Comparison of ENCODE assay signal across 8 cellular contexts in genomic region chr2:203225423-203226039, GRCh38. TPM values are rescaled to one million over a fixed set of nuclear protein-coding genes. Genes with fewer than 3 reads are reported as not detected.
DNase-seq lines count a peak whose midpoint lies in the region; ATAC-seq and TF ChIP-seq lines count a peak whose summit lies in the region.

No MANE protein-coding gene starts in this region.

- no peak overlapping the region for H3K4me3 Mint-ChIP-seq in H9
- H3K4me3 Mint-ChIP-seq in memory B cell = no peak overlapping the region

- no peak overlapping the region for H3K4ac ChIP-seq in H9 (ENCODE audit: low read depth, low read length)

- no peak overlapping the region for H2AFZ ChIP-seq in H9 (ENCODE audit: low read length)

- peaks cover 2 to 7% (median 5%) of the 10 kb centered on the region in 3 experiments; a peak in 5 of 7 replicates for H3K36me3 Mint-ChIP-seq in H9 (ENCODE audit: insufficient read depth in 1 of 3, low read depth in 3 of 3)
- H3K36me3 Mint-ChIP-seq in memory B cell = no peaks in the 10 kb centered on the region

- H2BK120ac ChIP-seq in H9 (ENCODE audit: low read depth, low read length, poor library complexity, severe bottlenecking) = no peak overlapping the region

- no peak overlapping the region for H2AK5ac ChIP-seq in H9 (ENCODE audit: insufficient read length, low read length)

- H4K20me1 ChIP-seq in H9 (ENCODE audit: control insufficient read depth, insufficient read depth, insufficient read length) = no peaks in the 10 kb centered on the region

- no peaks in the 10 kb centered on the region for H3K9me3 ChIP-seq in H9 (ENCODE audit: control insufficient read depth, low read depth, low read length)

- H3K9me3 Mint-ChIP-seq in H9 = peaks cover 12% of the 10 kb centered on the region in 2 experiments
- no peaks in the 10 kb centered on the region for H3K9me3 Mint-ChIP-seq in memory B cell

- no peaks in the 10 kb centered on the region for H3K79me1 ChIP-seq in H9 (ENCODE audit: insufficient read depth, low read depth, low read length, poor library complexity, severe bottlenecking)

- no peaks in the 10 kb centered on the region for H3K23me2 ChIP-seq in H9 (ENCODE audit: insufficient read length, low read depth, low read length, poor library complexity, severe bottlenecking)

- H3K27ac ChIP-seq in H9 (ENCODE audit: insufficient read length, low read depth, low read length) = no peak overlapping the region
- no peak overlapping the region for H3K27ac ChIP-seq in brain microvascular endothelial cell

- WGBS in H9 (ENCODE audit: extremely low coverage, insufficient read length, low lambda C conversion rate) = no CpG with 5 or more reads among the region's 2 CpGs

- in situ Hi-C loops in brain microvascular endothelial cell (cut with HindIII; ENCODE audit: low pct_ligation_motif_present, low sequenced_read_pairs) = no loop called here

- no peaks in the 10 kb centered on the region for H3K27me3 Mint-ChIP-seq in H9 (ENCODE audit: low read depth)
- no peaks in the 10 kb centered on the region for H3K27me3 Mint-ChIP-seq in memory B cell

- H3K27ac Mint-ChIP-seq in H9 = no peak overlapping the region
- no peak overlapping the region for H3K27ac Mint-ChIP-seq in memory B cell

- H3K14ac ChIP-seq in H9 (ENCODE audit: insufficient read depth, low read length) = no peak overlapping the region

- H4K8ac ChIP-seq in H9 (replicated peaks; ENCODE audit: insufficient read length, low read depth, low read length) = no peak overlapping the region

- H4K91ac ChIP-seq in H9 (ENCODE audit: insufficient read length, low read depth, low read length) = no peak overlapping the region

- H3K4me3 ChIP-seq in brain microvascular endothelial cell (ENCODE audit: low read depth, low read length) = no peak overlapping the region

- peaks cover 2% of the 10 kb centered on the region for H3K36me3 ChIP-seq in brain microvascular endothelial cell (replicated peaks)

- H3K23ac ChIP-seq in H9 (ENCODE audit: insufficient read length, low read depth, low read length) = no peak overlapping the region

- DNase-seq in EH (ENCODE audit: low read depth) (peak; percentile 30), H9 (no peak), RPMI7951 (ENCODE audit: low read depth) (peak; percentile 17), brain microvascular endothelial cell (peak; percentile 25), memory B cell (ENCODE audit: low spot score in 2 of 2) (peak in 1 of 2 donors; percentile 22), SIG-M5 (lab: John Stamatoyannopoulos, UW) (no peak)

- ATAC-seq in memory B cell (ENCODE audit: low read depth) = peak; percentile 67
- no peak for ATAC-seq in HG03439 (IDR thresholded peaks at IDR 0.05; ENCODE audit: unreplicated experiment)
- ATAC-seq in GM18858 (IDR thresholded peaks at IDR 0.05; ENCODE audit: unreplicated experiment) = no peak

- no peak overlapping the region for H2BK20ac ChIP-seq in H9 (ENCODE audit: low read depth, low read length, poor library complexity, severe bottlenecking)

- H3K4me1 ChIP-seq in H9 (ENCODE audit: insufficient read depth, low read length) = no peaks in the 10 kb centered on the region

- peak; percentile 79 for TF ChIP-seq CTCF in H9 (conservative IDR thresholded peaks at IDR 0.05)
- peak; percentile 79 for TF ChIP-seq CTCF in brain microvascular endothelial cell (IDR thresholded peaks at IDR 0.05; ENCODE audit: low read depth, low read length, missing control alignments)

- no peak overlapping the region for H2BK5ac ChIP-seq in H9 (ENCODE audit: insufficient read length, low read length)

- no peak overlapping the region for H3K18ac ChIP-seq in H9 (ENCODE audit: insufficient read length, low read depth, low read length)

- H3K79me2 ChIP-seq in H9 (ENCODE audit: insufficient read depth, low read length) = no peaks in the 10 kb centered on the region

- no peaks in the 10 kb centered on the region for H3K27me3 ChIP-seq in H9 (ENCODE audit: insufficient read depth, low read length)
- no peaks in the 10 kb centered on the region for H3K27me3 ChIP-seq in brain microvascular endothelial cell (replicated peaks)

- H3K9ac ChIP-seq in H9 (ENCODE audit: extremely low read depth, insufficient read length, low read length) = no peak overlapping the region

- no peak overlapping the region for H4K5ac ChIP-seq in H9 (ENCODE audit: insufficient read length, low read depth, low read length)

- no peak overlapping the region for H3K56ac ChIP-seq in H9 (ENCODE audit: insufficient read length, low read depth, low read length)

- H2BK12ac ChIP-seq in H9 (ENCODE audit: insufficient read length, low read depth, low read length) = no peak overlapping the region

- no peak overlapping the region for H3T11ph ChIP-seq in H9 (ENCODE audit: low read length)

- H3K4me2 ChIP-seq in H9 (ENCODE audit: insufficient read depth, insufficient read length, low read length) = no peak overlapping the region

- H3K4me1 Mint-ChIP-seq in H9 (peaks cover 2 to 3% of the 10 kb centered on the region in 2 experiments; a peak in 3 of 4 replicates), memory B cell (no peaks in the 10 kb centered on the region)

- H2BK15ac ChIP-seq in H9 (ENCODE audit: low read depth, low read length) = no peak overlapping the region

RNA-seq across cellular contexts. Expression of gene CYP20A1, which starts 13.3 kb away (rescaled TPM):
- total RNA-seq in H9 (2021) = 21.9 and 23.5 TPM in 2 replicates
- total RNA-seq in RPMI7951 (2014; rRNA removed; shearing (Covaris generic)) = 31.4 and 31.8 TPM in 2 replicates

Comparison
In these comparisons a context has a peak if more than half of its experiments do, and no peak if none do; other contexts are left out.
1. DNase-seq: peak in EH (single experiment), RPMI7951 (single experiment) and brain microvascular endothelial cell (single experiment); none in H9 (single experiment) and SIG-M5 (single experiment).